8 cellular contexts compared by ENCODE assay signal in the genomic region with DNA sequence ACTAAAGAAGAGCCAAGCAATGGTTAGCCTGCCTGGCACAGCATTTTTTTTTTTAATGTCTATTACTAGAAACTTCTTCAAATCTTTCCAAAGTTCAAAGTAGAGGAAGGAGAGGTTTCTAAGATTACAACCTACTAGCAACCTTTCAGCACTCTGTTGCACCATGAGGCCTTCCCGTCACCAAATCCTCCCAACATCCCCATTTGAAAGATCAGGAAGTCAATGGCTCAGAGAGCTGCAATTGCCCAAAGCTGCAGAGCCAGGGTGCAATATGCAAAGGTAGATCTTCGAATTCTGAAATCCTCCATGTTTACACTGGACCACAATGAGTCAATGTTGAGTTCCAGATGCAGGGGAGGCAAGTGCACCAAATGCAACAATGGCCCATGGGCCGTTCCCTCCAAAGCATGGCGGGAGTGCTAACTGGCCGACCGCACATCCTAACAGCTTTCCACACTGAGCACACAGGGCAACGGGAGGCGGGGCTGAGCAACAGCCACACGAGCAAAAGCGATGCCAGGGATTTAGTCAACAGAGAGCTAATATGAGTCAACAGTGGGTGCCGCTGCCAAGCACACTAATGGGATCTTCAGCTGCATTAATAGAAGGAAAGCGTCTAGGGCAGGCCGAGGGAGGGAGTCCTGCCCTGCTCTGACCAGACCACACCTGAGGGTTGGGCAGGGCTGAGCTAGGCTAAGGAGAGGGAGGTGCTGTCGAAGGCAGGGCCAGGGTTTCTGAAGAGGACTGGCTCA. TPM values are rescaled to one million over a fixed set of nuclear protein-coding genes. Genes with fewer than 3 reads are reported as not detected.
DNase-seq lines count a peak whose midpoint lies in the region; ATAC-seq and TF ChIP-seq lines count a peak whose summit lies in the region.

No MANE protein-coding gene starts in this region.

- H3K27ac ChIP-seq in GM23338 (ENCODE audit: low read depth) = peak overlapping the region; percentile 99; the same call in 1 of the 2 replicates
- no peak overlapping the region for H3K27ac ChIP-seq in ovary

- peak overlapping the region; percentile 4; the same call in 1 of the 3 replicates for H3K4me3 Mint-ChIP-seq in GM23338
- no peak overlapping the region for H3K4me3 Mint-ChIP-seq in T-helper 17 cell

- no peaks in the 10 kb centered on the region for H3K9me3 ChIP-seq in ovary
- no peaks in the 10 kb centered on the region for H3K9me3 ChIP-seq in T-helper 17 cell (ENCODE audit: control insufficient read depth, low read length, poor library complexity, severe bottlenecking)

- ATAC-seq in GM23338 (peak; percentile 6; the same call in 2 of the 3 replicates), HG03520 (IDR thresholded peaks at IDR 0.05; ENCODE audit: unreplicated experiment) (no peak), T-helper 17 cell (no peak), HG03442 (IDR thresholded peaks at IDR 0.05; ENCODE audit: unreplicated experiment) (no peak)

- H3K4me1 Mint-ChIP-seq in GM23338 (peaks cover 73% of the 10 kb centered on the region), T-helper 17 cell (peaks cover 11% of the 10 kb centered on the region)

- no peaks in the 10 kb centered on the region for H3K9me3 Mint-ChIP-seq in GM23338

- H3K4me3 ChIP-seq in GM23338 (no peak overlapping the region), epithelial cell of esophagus (ENCODE audit: low read length) (no peak overlapping the region), ovary (no peak overlapping the region)

- no peak for TF ChIP-seq POLR2A in ovary (IDR thresholded peaks at IDR 0.05)
- TF ChIP-seq POLR2A in erythroblast (IDR thresholded peaks at IDR 0.05; ENCODE audit: low read length) = no peak

- TF ChIP-seq CTCF in GM23338 (conservative IDR thresholded peaks at IDR 0.05; ENCODE audit: low read depth in 2 of 2) = no peak
- TF ChIP-seq CTCF in epithelial cell of esophagus (IDR thresholded peaks at IDR 0.05; ENCODE audit: insufficient read depth, low read depth, low read length, missing control alignments) = peak; percentile 7
- TF ChIP-seq CTCF in ovary (IDR thresholded peaks at IDR 0.05) = no peak

- WGBS in ovary, 3 donors = 67 to 89% (median 78%) methylated on average over 14 of the region's 14 CpGs

- H3F3A ChIP-seq in GM23338 (replicated peaks; ENCODE audit: low read depth) = peaks cover 10% of the 10 kb centered on the region

- H3K36me3 ChIP-seq in GM23338 (ENCODE audit: insufficient read depth) (no peaks in the 10 kb centered on the region), ovary (no peaks in the 10 kb centered on the region)

- H3K4me2 ChIP-seq in GM23338 = peak overlapping the region; percentile 99

- peak; percentile 50 for DNase-seq in GM23338 (ENCODE audit: low spot score)
- peak; percentile 71 to 80 for DNase-seq in NCI-H526 (lab: John Stamatoyannopoulos, UW)
- DNase-seq in epithelial cell of esophagus (ENCODE audit: low read depth) = peak; percentile 99
- DNase-seq in ovary = peak; percentile 42 to 64 (median 59)
- DNase-seq in T-helper 17 cell = no peak
- DNase-seq in erythroblast (lab: John Stamatoyannopoulos, UW) = no peak

- H3K36me3 Mint-ChIP-seq in GM23338 (ENCODE audit: low read depth) (no peaks in the 10 kb centered on the region; the same call in 2 of the 3 replicates), T-helper 17 cell (ENCODE audit: low read depth) (peaks cover 8% of the 10 kb centered on the region)

- H3K79me2 ChIP-seq in GM23338 (replicated peaks; ENCODE audit: insufficient read depth) = peaks cover 81% of the 10 kb centered on the region

- H3K27ac Mint-ChIP-seq in GM23338 (peak overlapping the region; percentile 50), T-helper 17 cell (no peak overlapping the region)

- no peak overlapping the region for H2AFZ ChIP-seq in GM23338

- intact Hi-C loops in ovary (cut with DNase I) = loop anchor here in 2 of 4 donors (5.0 to 10.0 kb wide), 4 partner anchors 64 to 421 kb away; no protein-coding TSS in a partner anchor

- TF ChIP-seq EP300 in ovary (IDR thresholded peaks at IDR 0.05) = no peak

- peaks cover 20% of the 10 kb centered on the region; the same call in 1 of the 2 replicates for H4K20me1 ChIP-seq in GM23338 (replicated peaks; ENCODE audit: insufficient read depth)

- no peaks in the 10 kb centered on the region for H3K9me2 ChIP-seq in GM23338 (ENCODE audit: insufficient read depth)

- no peaks in the 10 kb centered on the region for H3K27me3 ChIP-seq in GM23338 (ENCODE audit: insufficient read depth)
- no peaks in the 10 kb centered on the region for H3K27me3 ChIP-seq in ovary

- H3K4me1 ChIP-seq in GM23338 (ENCODE audit: insufficient read depth) (peaks cover 66% of the 10 kb centered on the region), ovary (ENCODE audit: insufficient read depth) (peaks cover 15% of the 10 kb centered on the region)

- H3K27me3 Mint-ChIP-seq in GM23338 (ENCODE audit: insufficient read depth, low read depth, poor library complexity) = peaks cover 24% of the 10 kb centered on the region
- H3K27me3 Mint-ChIP-seq in T-helper 17 cell = peaks cover 70% of the 10 kb centered on the region

TF ChIP-seq in GM23338, 12 proteins besides CTCF, POLR2A, EP300 and RAD21 (continues in another document):
- TF ChIP-seq STAT1 (IDR thresholded peaks at IDR 0.05; ENCODE audit: unreplicated experiment) (no peak), ZNF114 (CRISPR knock-in tag; IDR thresholded peaks at IDR 0.05) (no peak), EZH2 (IDR thresholded peaks at IDR 0.05; ENCODE audit: low read depth, unreplicated experiment) (no peak), ZNF331 (CRISPR knock-in tag; IDR thresholded peaks at IDR 0.05; ENCODE audit: low read depth) (no peak), POLR2AphosphoS5 (IDR thresholded peaks at IDR 0.05; ENCODE audit: low read depth) (no peak)
- TF ChIP-seq, protein P1, sequence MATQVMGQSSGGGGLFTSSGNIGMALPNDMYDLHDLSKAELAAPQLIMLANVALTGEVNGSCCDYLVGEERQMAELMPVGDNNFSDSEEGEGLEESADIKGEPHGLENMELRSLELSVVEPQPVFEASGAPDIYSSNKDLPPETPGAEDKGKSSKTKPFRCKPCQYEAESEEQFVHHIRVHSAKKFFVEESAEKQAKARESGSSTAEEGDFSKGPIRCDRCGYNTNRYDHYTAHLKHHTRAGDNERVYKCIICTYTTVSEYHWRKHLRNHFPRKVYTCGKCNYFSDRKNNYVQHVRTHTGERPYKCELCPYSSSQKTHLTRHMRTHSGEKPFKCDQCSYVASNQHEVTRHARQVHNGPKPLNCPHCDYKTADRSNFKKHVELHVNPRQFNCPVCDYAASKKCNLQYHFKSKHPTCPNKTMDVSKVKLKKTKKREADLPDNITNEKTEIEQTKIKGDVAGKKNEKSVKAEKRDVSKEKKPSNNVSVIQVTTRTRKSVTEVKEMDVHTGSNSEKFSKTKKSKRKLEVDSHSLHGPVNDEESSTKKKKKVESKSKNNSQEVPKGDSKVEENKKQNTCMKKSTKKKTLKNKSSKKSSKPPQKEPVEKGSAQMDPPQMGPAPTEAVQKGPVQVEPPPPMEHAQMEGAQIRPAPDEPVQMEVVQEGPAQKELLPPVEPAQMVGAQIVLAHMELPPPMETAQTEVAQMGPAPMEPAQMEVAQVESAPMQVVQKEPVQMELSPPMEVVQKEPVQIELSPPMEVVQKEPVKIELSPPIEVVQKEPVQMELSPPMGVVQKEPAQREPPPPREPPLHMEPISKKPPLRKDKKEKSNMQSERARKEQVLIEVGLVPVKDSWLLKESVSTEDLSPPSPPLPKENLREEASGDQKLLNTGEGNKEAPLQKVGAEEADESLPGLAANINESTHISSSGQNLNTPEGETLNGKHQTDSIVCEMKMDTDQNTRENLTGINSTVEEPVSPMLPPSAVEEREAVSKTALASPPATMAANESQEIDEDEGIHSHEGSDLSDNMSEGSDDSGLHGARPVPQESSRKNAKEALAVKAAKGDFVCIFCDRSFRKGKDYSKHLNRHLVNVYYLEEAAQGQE (IDR thresholded peaks at IDR 0.05; ENCODE audit: unreplicated experiment) = no peak

RNA-seq across cellular contexts. Expression of a gene that starts 4.8 kb away (rescaled TPM):
- 32.2 and 34.4 TPM in 2 replicates for total RNA-seq in GM23338 (2014; rRNA removed; shearing (Covaris generic))
- polyA plus RNA-seq in GM23338 (2016; fragmentation: Nextera tagmentation; extraction: Ambion mirVana) (10.9 and 11.0 TPM in 2 replicates), ovary (10 to 100 TPM in 1 of 2 donors, 1 to 10 TPM in 1; 8.3 to 14.0 TPM)
- total RNA-seq in ovary (10 to 100 TPM; 12.5 to 34.3 (median 15.1) TPM), T-helper 17 cell (not detected)

Comparison
In these comparisons a context has a peak if more than half of its experiments do, and no peak if none do; other contexts are left out.
1. DNase-seq: peak in GM23338 (single experiment), NCI-H526 (2 of 2), epithelial cell of esophagus (single experiment) and ovary (5 of 5); none in T-helper 17 cell (0 of 3) and erythroblast (0 of 2).
2. RNA of a gene that starts 4.8 kb away (total RNA-seq): 32.2 to 34.4 TPM in GM23338 and 12.5 to 34.3 TPM in ovary; not detected in T-helper 17 cell; every median in the first group is over 10 times any median in the second.